14 cellular contexts compared by ENCODE assay signal in genomic region chr7:25586513-25586912, GRCh38.
DNase-seq lines count a peak whose midpoint lies in the region; ATAC-seq and TF ChIP-seq lines count a peak whose summit lies in the region.
"Had no signal": no experiment of that assay in that cellular context is flagged by ENCODE, and none has a peak within 500 bp of the region (broad histone marks: within the 10 kb centered on the region; RNA-seq: fewer than 3 reads in every experiment).

No MANE protein-coding gene starts in this region.

- intact Hi-C loops in posterior cingulate gyrus (cut with DNase I) = no loop called here

- peaks cover 10 to 11% (median 10%) of the 10 kb centered on the region in 3 donors for H3K4me1 Mint-ChIP-seq in naive B cell

- H3K4me3 Mint-ChIP-seq in naive B cell = no peak overlapping the region

- H3K27ac Mint-ChIP-seq in naive B cell = peak overlapping the region in 1 of 6 donors; percentile 73

- peaks cover 2 to 14% (median 7%) of the 10 kb centered on the region in 3 donors for H3K27me3 Mint-ChIP-seq in naive B cell

- TF ChIP-seq POLR2A in erythroblast (IDR thresholded peaks at IDR 0.05; ENCODE audit: low read length) = no peak

- DNase-seq in KBM-7 (peak; percentile 15), NAMALWA (ENCODE audit: low spot score) (peak; percentile 47), SIG-M5 (lab: John Stamatoyannopoulos, UW) (peak; percentile 6), naive B cell (peak; percentile 23), HT-29 (ENCODE audit: low spot score) (no peak), erythroblast (lab: John Stamatoyannopoulos, UW) (no peak), posterior cingulate gyrus (no peak)
- DNase-seq: DMS53, H7, NCI-H187 treated with DMSO at 0.1 percent for 48 hours, NCI-H446, NCI-H748 treated with DMSO at 0.1 percent for 48 hours, OCI-M1 had no signal

- no peaks in the 10 kb centered on the region for H3K36me3 Mint-ChIP-seq in naive B cell

- in situ Hi-C loops in KBM-7 (cut with MboI; ENCODE audit: low pct_unique_long_range_greater_than_20kb, low sequenced_read_pairs) = loop anchor here (25.0 kb wide), 1 partner anchor 251 kb away; no protein-coding TSS in a partner anchor

- ATAC-seq in naive B cell (ENCODE audit: low read depth in 2 of 2) = peak; percentile 50 to 79
- ATAC-seq: A549 had no signal

- no peaks in the 10 kb centered on the region for H3K9me3 Mint-ChIP-seq in naive B cell

Comparison
In these comparisons a context has a peak if more than half of its experiments do, and no peak if none do; other contexts are left out.
1. DNase-seq: peak in KBM-7 (single experiment), NAMALWA (single experiment), SIG-M5 (single experiment) and naive B cell (single experiment); none in HT-29 (single experiment), erythroblast (0 of 2) and posterior cingulate gyrus (0 of 10).